Comparison of ENCODE assay signal across 12 cellular contexts in the genomic region with DNA sequence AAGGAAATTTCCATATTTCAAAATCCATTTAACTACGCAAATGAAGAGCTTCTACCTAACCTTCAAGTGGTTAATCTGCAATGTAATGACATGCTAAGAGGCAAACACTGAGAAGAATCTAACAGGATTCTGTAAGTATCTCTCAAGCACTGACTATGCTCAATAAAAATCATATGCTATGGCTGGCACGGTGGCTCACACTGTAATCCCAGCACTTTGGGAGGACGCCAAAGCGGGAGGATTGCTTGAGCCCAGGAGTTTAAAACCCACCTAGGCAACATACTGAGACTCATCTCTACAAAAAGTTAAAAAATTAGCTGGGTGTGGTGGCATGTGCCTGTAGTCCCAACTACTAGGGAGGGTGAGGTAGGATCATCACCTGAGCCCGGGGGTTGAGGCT. TPM values are rescaled to one million over a fixed set of nuclear protein-coding genes. Genes with fewer than 3 reads are reported as not detected.
DNase-seq lines count a peak whose midpoint lies in the region; ATAC-seq and TF ChIP-seq lines count a peak whose summit lies in the region.
"Had no signal": no experiment of that assay in that cellular context is flagged by ENCODE, and none has a peak within 500 bp of the region (broad histone marks: within the 10 kb centered on the region; RNA-seq: fewer than 3 reads in every experiment).

No MANE protein-coding gene starts in this region.

- H3K56ac ChIP-seq in H9 (ENCODE audit: insufficient read length, low read depth, low read length), result no peak overlapping the region

- intact Hi-C loops in upper lobe of right lung (cut with DNase I), result no loop called here

- H4K91ac ChIP-seq in H9 (ENCODE audit: insufficient read length, low read depth, low read length), result no peak overlapping the region

- H2BK5ac ChIP-seq in H9 (ENCODE audit: insufficient read length, low read length), result no peak overlapping the region

- no peaks in the 10 kb centered on the region for H3K36me3 ChIP-seq in GM23338 (ENCODE audit: insufficient read depth)
- no peaks in the 10 kb centered on the region for H3K36me3 ChIP-seq in upper lobe of right lung
- H3K36me3 ChIP-seq: Peyer's patch had no signal

- no peak overlapping the region for H2BK15ac ChIP-seq in H9 (ENCODE audit: low read depth, low read length)

- no peak overlapping the region for H3K9ac ChIP-seq in H9 (ENCODE audit: extremely low read depth, insufficient read length, low read length)

- WGBS in H9 (ENCODE audit: extremely low coverage, insufficient read length, low lambda C conversion rate), result no CpG with 5 or more reads among the region's 5 CpGs

- H2BK120ac ChIP-seq in H9 (ENCODE audit: low read depth, low read length, poor library complexity, severe bottlenecking), result no peak overlapping the region

- no peak overlapping the region for H3T11ph ChIP-seq in H9 (ENCODE audit: low read length)

- H2AK5ac ChIP-seq in H9 (ENCODE audit: insufficient read length, low read length), result no peak overlapping the region

- no peaks in the 10 kb centered on the region for H3K9me2 ChIP-seq in GM23338 (ENCODE audit: insufficient read depth)

- H4K5ac ChIP-seq in H9 (ENCODE audit: insufficient read length, low read depth, low read length), result no peak overlapping the region

- H3K27me3 ChIP-seq in H9 (ENCODE audit: insufficient read depth, low read length) (no peaks in the 10 kb centered on the region), GM23338 (ENCODE audit: insufficient read depth) (no peaks in the 10 kb centered on the region), upper lobe of right lung (no peaks in the 10 kb centered on the region)
- H3K27me3 ChIP-seq: Peyer's patch had no signal

- H3K9me3 Mint-ChIP-seq in H9 (no peaks in the 10 kb centered on the region), nephron progenitor cell (peaks cover 4% of the 10 kb centered on the region), GM23338 (no peaks in the 10 kb centered on the region)
- peaks cover 3% of the 10 kb centered on the region for H3K9me3 Mint-ChIP-seq in activated naive CD8-positive, alpha-beta T cell treated with anti-CD3 and anti-CD28 coated beads, Interleukin-2, amount 50 U/mL, for 24 hours
- H3K9me3 Mint-ChIP-seq: endodermal cell had no signal

- H4K20me1 ChIP-seq in H9 (ENCODE audit: control insufficient read depth, insufficient read depth, insufficient read length), result no peaks in the 10 kb centered on the region
- peaks cover 21% of the 10 kb centered on the region for H4K20me1 ChIP-seq in GM23338 (replicated peaks; ENCODE audit: insufficient read depth)

- H3K9me3 ChIP-seq in H9 (ENCODE audit: control insufficient read depth, low read depth, low read length) (no peaks in the 10 kb centered on the region), upper lobe of right lung (no peaks in the 10 kb centered on the region)
- H3K9me3 ChIP-seq: Peyer's patch had no signal

- H3K79me1 ChIP-seq in H9 (ENCODE audit: insufficient read depth, low read depth, low read length, poor library complexity, severe bottlenecking), result no peaks in the 10 kb centered on the region

- H3K79me2 ChIP-seq in H9 (ENCODE audit: insufficient read depth, low read length) (peaks cover 4% of the 10 kb centered on the region; the same call in 1 of the 2 replicates), GM23338 (replicated peaks; ENCODE audit: insufficient read depth) (peaks cover 98% of the 10 kb centered on the region)

- H3K23ac ChIP-seq in H9 (ENCODE audit: insufficient read length, low read depth, low read length), result no peak overlapping the region

- no peak overlapping the region for H3K4ac ChIP-seq in H9 (ENCODE audit: low read depth, low read length)

- H3K27ac Mint-ChIP-seq in H9 (0 out of 7 replicates have a peak overlapping the region, but pooled peaks of 2 of the 3 experiments have one; percentile 32 to 39), nephron progenitor cell (peak overlapping the region; percentile 60), GM23338 (no peak overlapping the region; the same call in 1 of the 2 replicates)
- H3K27ac Mint-ChIP-seq in activated naive CD8-positive, alpha-beta T cell treated with anti-CD3 and anti-CD28 coated beads, Interleukin-2, amount 50 U/mL, for 24 hours, result peak overlapping the region; percentile 80
- H3K27ac Mint-ChIP-seq: endodermal cell had no signal

- DNase-seq in DMS79 treated with DMSO at 0.1 percent for 48 hours (lab: John Stamatoyannopoulos, UW), result peak; percentile 57
- DNase-seq in H9, result no peak
- no peak for DNase-seq in activated naive CD8-positive, alpha-beta T cell treated with anti-CD3 and anti-CD28 coated beads, Interleukin-2, amount 50 U/mL, for 24 hours
- no peak for DNase-seq in nephron progenitor cell
- no peak for DNase-seq in AG08395 (ENCODE audit: low spot score)
- no peak for DNase-seq in GM23338 (ENCODE audit: low spot score)
- no peak for DNase-seq in upper lobe of right lung
- DNase-seq: activated CD4-positive, CD25-positive, alpha-beta regulatory T cell; DND-41; endodermal cell; NCI-H1048; Peyer's patch had no signal

- no peak overlapping the region for H3K4me2 ChIP-seq in H9 (ENCODE audit: insufficient read depth, insufficient read length, low read length)
- no peak overlapping the region for H3K4me2 ChIP-seq in GM23338

- peaks cover 2 to 4% (median 2%) of the 10 kb centered on the region in 3 experiments; a peak in 5 of 7 replicates for H3K36me3 Mint-ChIP-seq in H9 (ENCODE audit: insufficient read depth in 1 of 3, low read depth in 3 of 3)
- peaks cover 37% of the 10 kb centered on the region for H3K36me3 Mint-ChIP-seq in activated naive CD8-positive, alpha-beta T cell treated with anti-CD3 and anti-CD28 coated beads, Interleukin-2, amount 50 U/mL, for 24 hours (ENCODE audit: low read depth)
- H3K36me3 Mint-ChIP-seq in nephron progenitor cell (ENCODE audit: low read depth), result peaks cover 37% of the 10 kb centered on the region
- no peaks in the 10 kb centered on the region; the same call in 1 of the 3 replicates for H3K36me3 Mint-ChIP-seq in GM23338 (ENCODE audit: low read depth)

- no peaks in the 10 kb centered on the region for H3K23me2 ChIP-seq in H9 (ENCODE audit: insufficient read length, low read depth, low read length, poor library complexity, severe bottlenecking)

- H3K4me3 ChIP-seq in GM23338 (no peak overlapping the region), upper lobe of right lung (no peak overlapping the region)
- H3K4me3 ChIP-seq: Peyer's patch had no signal

- no peak overlapping the region for H3K14ac ChIP-seq in H9 (ENCODE audit: insufficient read depth, low read length)

- H3K27me3 Mint-ChIP-seq in H9 (ENCODE audit: low read depth) (no peaks in the 10 kb centered on the region), nephron progenitor cell (ENCODE audit: low read depth, poor library complexity) (no peaks in the 10 kb centered on the region), GM23338 (ENCODE audit: insufficient read depth, low read depth, poor library complexity) (peaks cover 3% of the 10 kb centered on the region)
- H3K27me3 Mint-ChIP-seq in activated naive CD8-positive, alpha-beta T cell treated with anti-CD3 and anti-CD28 coated beads, Interleukin-2, amount 50 U/mL, for 24 hours, result no peaks in the 10 kb centered on the region

- H2BK20ac ChIP-seq in H9 (ENCODE audit: low read depth, low read length, poor library complexity, severe bottlenecking), result no peak overlapping the region

- H3K4me3 Mint-ChIP-seq in H9 (no peak overlapping the region), nephron progenitor cell (no peak overlapping the region), GM23338 (no peak overlapping the region)
- peak overlapping the region; percentile 43 for H3K4me3 Mint-ChIP-seq in activated naive CD8-positive, alpha-beta T cell treated with anti-CD3 and anti-CD28 coated beads, Interleukin-2, amount 50 U/mL, for 24 hours
- H3K4me3 Mint-ChIP-seq: endodermal cell had no signal

- H3K4me1 Mint-ChIP-seq in H9 (peaks cover 10 to 11% of the 10 kb centered on the region in 2 experiments; a peak in 2 of 4 replicates), nephron progenitor cell (peaks cover 30% of the 10 kb centered on the region), GM23338 (peaks cover 18% of the 10 kb centered on the region; the same call in 2 of the 3 replicates)
- H3K4me1 Mint-ChIP-seq in activated naive CD8-positive, alpha-beta T cell treated with anti-CD3 and anti-CD28 coated beads, Interleukin-2, amount 50 U/mL, for 24 hours, result peaks cover 87% of the 10 kb centered on the region

- no peak overlapping the region for H3K18ac ChIP-seq in H9 (ENCODE audit: insufficient read length, low read depth, low read length)

- H3F3A ChIP-seq in GM23338 (replicated peaks; ENCODE audit: low read depth), result no peaks in the 10 kb centered on the region

- no peaks in the 10 kb centered on the region for H3K4me1 ChIP-seq in H9 (ENCODE audit: insufficient read depth, low read length)
- peaks cover 9% of the 10 kb centered on the region for H3K4me1 ChIP-seq in GM23338 (ENCODE audit: insufficient read depth)
- peaks cover 61% of the 10 kb centered on the region for H3K4me1 ChIP-seq in upper lobe of right lung

- no peak for ATAC-seq in activated naive CD8-positive, alpha-beta T cell treated with anti-CD3 and anti-CD28 coated beads, Interleukin-2, amount 50 U/mL, for 24 hours
- ATAC-seq in GM23338, result no peak
- ATAC-seq in upper lobe of right lung, result no peak

- no peak for TF ChIP-seq CTCF in H9 (conservative IDR thresholded peaks at IDR 0.05)
- TF ChIP-seq CTCF in nephron progenitor cell (IDR thresholded peaks at IDR 0.05), result no peak
- TF ChIP-seq CTCF in GM23338 (conservative IDR thresholded peaks at IDR 0.05; ENCODE audit: low read depth in 2 of 2), result no peak
- TF ChIP-seq CTCF in upper lobe of right lung (IDR thresholded peaks at IDR 0.05), result no peak

- H2BK12ac ChIP-seq in H9 (ENCODE audit: insufficient read length, low read depth, low read length), result no peak overlapping the region

- H3K27ac ChIP-seq in H9 (ENCODE audit: insufficient read length, low read depth, low read length) (no peak overlapping the region), GM23338 (ENCODE audit: low read depth) (no peak overlapping the region), upper lobe of right lung (no peak overlapping the region)

- H2AFZ ChIP-seq in H9 (ENCODE audit: low read length), result no peak overlapping the region
- no peak overlapping the region for H2AFZ ChIP-seq in GM23338

- H4K8ac ChIP-seq in H9 (replicated peaks; ENCODE audit: insufficient read length, low read depth, low read length), result no peak overlapping the region

TF ChIP-seq in GM23338, 12 proteins besides CTCF, POLR2A, EP300 and RAD21:
- TF ChIP-seq POLR2AphosphoS5 (IDR thresholded peaks at IDR 0.05; ENCODE audit: low read depth), result no peak
- TF ChIP-seq NANOG (IDR thresholded peaks at IDR 0.05; ENCODE audit: borderline replicate concordance), result no peak
- TF ChIP-seq STAT1 (IDR thresholded peaks at IDR 0.05; ENCODE audit: unreplicated experiment), result no peak

RNA-seq across cellular contexts. Expression of a gene that starts 32.7 kb away (rescaled TPM):
- total RNA-seq in H9 (2021) (52.2 and 57.4 TPM in 2 replicates), upper lobe of right lung (51.3 TPM)
- 88.1 and 95.5 TPM in 2 replicates for total RNA-seq in GM23338 (2014; rRNA removed; shearing (Covaris generic))
- 19.0 and 20.2 TPM in 2 replicates for polyA plus RNA-seq in GM23338 (2016; fragmentation: Nextera tagmentation; extraction: Ambion mirVana)
